22 cellular contexts compared by ENCODE assay signal in genomic region chr1:95370671-95370992, GRCh38.
"Had no signal": no experiment of that assay in that cellular context is flagged by ENCODE, and none has a peak within 500 bp of the region (broad histone marks: within the 10 kb centered on the region; RNA-seq: fewer than 3 reads in every experiment).

No MANE protein-coding gene starts in this region.

- H3K27me3 Mint-ChIP-seq: T-helper 17 cell had no signal

- H3K36me3 Mint-ChIP-seq: activated naive CD8-positive, alpha-beta T cell treated with anti-CD3 and anti-CD28 coated beads for 36 hours; immature natural killer cell; naive thymus-derived CD4-positive, alpha-beta T cell; stimulated activated effector memory CD8-positive, alpha-beta T cell treated with anti-CD3 and anti-CD28 coated beads, Interleukin-12 subunit alpha, Interleukin-12 subunit beta, amount 100 ng/mL, for 72 hours had no signal

- H3K9me3 ChIP-seq: left lung, pancreas had no signal

- DNase-seq: activated CD4-positive, alpha-beta T cell treated with anti-CD3 and anti-CD28 coated beads for 4 hours; activated CD4-positive, alpha-beta T cell treated with anti-CD3 and anti-CD28 coated beads, Interleukin-2, amount 50 U/mL, for 48 hours; activated CD4-positive, CD25-positive, alpha-beta regulatory T cell; activated CD8-positive, alpha-beta memory T cell treated with anti-CD3 and anti-CD28 coated beads, Interleukin-2, amount 50 U/mL, for 48 hours; activated naive CD4-positive, alpha-beta T cell treated with Interleukin-2 at 50 U/mL for 16 hours; activated naive CD8-positive, alpha-beta T cell treated with anti-CD3 and anti-CD28 coated beads for 36 hours; activated T-cell treated with anti-CD3 and anti-CD28 coated beads, Interleukin-2, amount 50 U/mL, for 4 hours; central memory CD4-positive, alpha-beta T cell; dermis blood vessel endothelial cell; effector CD8-positive, alpha-beta T cell; foreskin fibroblast; immature natural killer cell; left lung; naive thymus-derived CD4-positive, alpha-beta T cell; pancreas; right cardiac atrium; stimulated activated CD4-positive, alpha-beta T cell treated with anti-CD3 and anti-CD28 coated beads, Interleukin-2, amount 100 ng/mL, for 24 hours; T-helper 17 cell; trophoblast cell had no signal

- H3K4me1 ChIP-seq: left lung had no signal

- H3K4me3 Mint-ChIP-seq: activated naive CD8-positive, alpha-beta T cell treated with anti-CD3 and anti-CD28 coated beads for 36 hours; activated T-cell treated with anti-CD3 and anti-CD28 coated beads, Interleukin-2, amount 50 U/mL, for 4 hours; immature natural killer cell; naive thymus-derived CD4-positive, alpha-beta T cell; stimulated activated effector memory CD8-positive, alpha-beta T cell treated with anti-CD3 and anti-CD28 coated beads, Interleukin-12 subunit alpha, Interleukin-12 subunit beta, amount 100 ng/mL, for 72 hours; T-helper 17 cell had no signal

- ATAC-seq: activated T-cell treated with anti-CD3 and anti-CD28 coated beads, Interleukin-2, amount 50 U/mL, for 4 hours; left lung; naive thymus-derived CD4-positive, alpha-beta T cell; right cardiac atrium; stimulated activated effector memory CD8-positive, alpha-beta T cell treated with anti-CD3 and anti-CD28 coated beads, Interleukin-12 subunit alpha, Interleukin-12 subunit beta, amount 100 ng/mL, for 72 hours; T-helper 17 cell had no signal

- H3K9me3 Mint-ChIP-seq: activated naive CD8-positive, alpha-beta T cell treated with anti-CD3 and anti-CD28 coated beads for 36 hours; activated T-cell treated with anti-CD3 and anti-CD28 coated beads, Interleukin-2, amount 50 U/mL, for 4 hours; activated T-helper 2 cell treated with anti-CD3 and anti-CD28 coated beads, Interferon-gamma antibody, Interleukin-2, Interleukin-4, amounts not matched to agents 10 μg/mL and 5 μg/mL and 100 μg/mL, durations not matched to agents 14 hours and 24 hours and 36 hours had no signal

- H3K27me3 ChIP-seq: left lung, pancreas had no signal

- H3K36me3 ChIP-seq: left lung, pancreas had no signal

- H3K4me1 Mint-ChIP-seq: activated naive CD8-positive, alpha-beta T cell treated with anti-CD3 and anti-CD28 coated beads for 36 hours; immature natural killer cell; naive thymus-derived CD4-positive, alpha-beta T cell; stimulated activated effector memory CD8-positive, alpha-beta T cell treated with anti-CD3 and anti-CD28 coated beads, Interleukin-12 subunit alpha, Interleukin-12 subunit beta, amount 100 ng/mL, for 72 hours; T-helper 17 cell had no signal

- H3K4me3 ChIP-seq: left lung, lung, pancreas had no signal

- H3K27ac ChIP-seq: left lung, pancreas had no signal

- H3K27ac Mint-ChIP-seq: activated naive CD8-positive, alpha-beta T cell treated with anti-CD3 and anti-CD28 coated beads for 36 hours; activated T-helper 2 cell treated with anti-CD3 and anti-CD28 coated beads, Interferon-gamma antibody, Interleukin-2, Interleukin-4, amounts not matched to agents 10 μg/mL and 5 μg/mL and 100 μg/mL, durations not matched to agents 14 hours and 24 hours and 36 hours; immature natural killer cell; naive thymus-derived CD4-positive, alpha-beta T cell; stimulated activated effector memory CD8-positive, alpha-beta T cell treated with anti-CD3 and anti-CD28 coated beads, Interleukin-12 subunit alpha, Interleukin-12 subunit beta, amount 100 ng/mL, for 72 hours; T-helper 17 cell had no signal
